ENCODE assay signal across 12 cellular contexts in the genomic region with DNA sequence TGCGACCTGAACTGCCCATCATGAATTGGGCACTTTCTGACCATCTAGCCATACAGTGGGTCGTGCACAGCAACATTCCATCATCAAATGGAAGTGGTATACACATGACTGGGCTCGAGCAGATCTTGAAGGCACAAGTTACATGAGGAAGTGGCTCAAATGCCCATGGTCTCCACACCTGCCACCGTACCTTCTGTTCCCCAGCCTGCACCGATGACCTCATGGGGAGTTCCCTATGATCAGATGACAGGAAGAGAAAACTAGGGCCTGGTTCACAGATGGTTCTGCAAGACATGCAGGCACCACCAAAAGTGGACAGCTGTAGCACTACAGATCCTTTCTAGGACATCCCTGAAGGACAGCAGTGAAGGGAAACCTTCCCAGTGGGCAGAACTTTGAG. TPM values are rescaled to one million over a fixed set of nuclear protein-coding genes. Genes with fewer than 3 reads are reported as not detected.
A peak's percentile ranks its signal among the peaks of the same experiment; 100 is the strongest.
DNase-seq lines count a peak whose midpoint lies in the region; ATAC-seq and TF ChIP-seq lines count a peak whose summit lies in the region.
"Had no signal": no experiment of that assay in that cellular context is flagged by ENCODE, and none has a peak within 500 bp of the region (broad histone marks: within the 10 kb centered on the region; RNA-seq: fewer than 3 reads in every experiment).

No MANE protein-coding gene starts in this region.

- H3K9me3 Mint-ChIP-seq in memory B cell (no peaks in the 10 kb centered on the region), endothelial cell (ENCODE audit: unreplicated experiment) (no peaks in the 10 kb centered on the region)

- H3K27ac Mint-ChIP-seq in memory B cell (peak overlapping the region; percentile 92), endothelial cell (ENCODE audit: unreplicated experiment) (no peak overlapping the region)

- DNase-seq in memory B cell (ENCODE audit: low spot score in 2 of 2) (peak; percentile 48 to 63), D341Med (ENCODE audit: low spot score) (no peak), endothelial cell (ENCODE audit: low spot score) (no peak)
- DNase-seq: GF-D8, HCEC 1CT, mammary epithelial cell, NCI-H2081 treated with DMSO at 0.1 percent for 48 hours, small intestine had no signal

- no peaks in the 10 kb centered on the region for H3K27me3 Mint-ChIP-seq in memory B cell
- H3K27me3 Mint-ChIP-seq in endothelial cell (ENCODE audit: unreplicated experiment): no peaks in the 10 kb centered on the region

- H3K4me1 Mint-ChIP-seq in memory B cell (peaks cover 42% of the 10 kb centered on the region), endothelial cell (ENCODE audit: unreplicated experiment) (peaks cover 3% of the 10 kb centered on the region)

- ATAC-seq in GM18858 (IDR thresholded peaks at IDR 0.05; ENCODE audit: unreplicated experiment): peak; percentile 88
- ATAC-seq in GM21723 (IDR thresholded peaks at IDR 0.05; ENCODE audit: unreplicated experiment): peak; percentile 60
- ATAC-seq in HG03432 (IDR thresholded peaks at IDR 0.05; ENCODE audit: unreplicated experiment): peak; percentile 59
- ATAC-seq in memory B cell (ENCODE audit: low read depth): peak; percentile 99
- no peak for ATAC-seq in HG03196 (IDR thresholded peaks at IDR 0.05; ENCODE audit: unreplicated experiment)

- H3K4me3 Mint-ChIP-seq in memory B cell (peak overlapping the region; percentile 63), endothelial cell (ENCODE audit: unreplicated experiment) (no peak overlapping the region)

- no peak for TF ChIP-seq CTCF in endothelial cell (IDR thresholded peaks at IDR 0.05; ENCODE audit: unreplicated experiment)

- peaks cover 18% of the 10 kb centered on the region for H3K36me3 Mint-ChIP-seq in memory B cell
- peaks cover 51% of the 10 kb centered on the region for H3K36me3 Mint-ChIP-seq in endothelial cell (ENCODE audit: low read depth, unreplicated experiment)

RNA-seq across cellular contexts. Expression of a gene that starts 21.8 kb away (rescaled TPM):
- 39.4 TPM for total RNA-seq in endothelial cell (ENCODE audit: unreplicated experiment)

Comparison
In these comparisons a context has a peak if more than half of its experiments do, and no peak if none do; other contexts are left out.
1. DNase-seq: peak in memory B cell (2 of 2); none in D341Med (single experiment) and endothelial cell (single experiment).